Comparison of ENCODE assay signal across 8 cellular contexts in the genomic region with DNA sequence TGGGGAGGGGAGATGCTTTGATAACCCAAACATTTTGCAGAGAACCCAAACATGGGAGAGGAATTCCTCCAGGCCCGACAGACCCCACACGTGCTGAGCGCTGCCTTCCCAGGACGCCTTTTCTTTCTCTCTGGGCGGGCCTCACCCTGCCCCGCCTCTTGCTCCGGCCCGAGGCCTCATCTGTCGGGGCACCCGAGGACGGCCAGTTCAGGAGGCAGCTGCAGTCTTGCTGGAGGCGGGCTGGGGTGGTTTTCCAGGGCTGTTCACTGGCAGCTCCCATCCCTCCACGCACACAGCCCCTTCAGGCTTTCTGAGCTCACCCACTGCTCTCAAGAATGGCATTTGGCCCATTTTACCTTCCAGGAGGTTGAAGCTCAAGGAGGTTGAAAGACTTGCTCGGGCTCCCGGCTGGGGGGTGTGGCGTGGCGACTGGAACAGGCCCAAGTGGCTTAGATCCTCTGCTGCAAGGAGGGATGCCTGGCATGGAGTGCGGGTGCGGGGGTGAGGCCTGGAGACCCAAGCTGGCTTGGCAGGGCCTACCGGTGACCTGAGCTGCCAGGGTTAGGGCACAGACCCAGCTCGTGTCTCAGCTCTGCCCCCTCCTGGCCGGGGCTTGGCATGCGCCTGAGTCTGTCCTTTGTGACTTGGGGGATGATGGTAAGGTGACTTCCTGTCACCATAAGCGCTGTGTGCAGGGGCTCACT.
DNase-seq lines count a peak whose midpoint lies in the region; ATAC-seq and TF ChIP-seq lines count a peak whose summit lies in the region.

No MANE protein-coding gene starts in this region.

- in situ Hi-C loops in mammary epithelial cell (cut with MboI; ENCODE audit: low sequenced_read_pairs in 2 of 2) = no loop called here

- peak; percentile 70 to 88 for TF ChIP-seq CTCF in mammary epithelial cell (conservative IDR thresholded peaks at IDR 0.05 in 1 of 2, IDR thresholded peaks at IDR 0.05 in 1 of 2; ENCODE audit: extremely low read depth in 1 of 2, insufficient read depth in 1 of 2, low read depth in 1 of 2, low read length in 2 of 2)

- CTCF ChIA-PET in mammary epithelial cell (lab: Charles Lee; ENCODE audit: low non-redundant PET) = interaction anchor here (0.6 to 1.1 kb wide), 4 partner anchors 57 to 467 kb away, joined by 3 to 8 read pairs (median 4); no protein-coding TSS in a partner anchor

- no peaks in the 10 kb centered on the region for H3K36me3 ChIP-seq in mammary epithelial cell (ENCODE audit: insufficient read depth, low read length)

- intact Hi-C loops in mammary epithelial cell (cut with micrococcal nuclease) = loop anchor here (1.0 to 2.0 kb wide), 2 partner anchors 127 to 143 kb away; a partner anchor contains a TSS

- WGBS in mammary epithelial cell (ENCODE audit: low coverage, missing lambda C conversion rate) = 17% methylated on average over 14 of the region's 24 CpGs

- H3K4me3 ChIP-seq in mammary epithelial cell (replicated peaks in 1 of 3; ENCODE audit: insufficient read depth in 1 of 3, low read depth in 2 of 3, low read length in 3 of 3) = no peak overlapping the region

- no peak overlapping the region for H3K27ac ChIP-seq in mammary epithelial cell (ENCODE audit: insufficient read depth, low read depth, low read length)

- no peaks in the 10 kb centered on the region for H3K27me3 ChIP-seq in mammary epithelial cell (ENCODE audit: insufficient read depth, low read length)

- no peak overlapping the region for H3K9ac ChIP-seq in mammary epithelial cell (ENCODE audit: insufficient read depth, low read length)

- no peak for ATAC-seq in GM21723 (IDR thresholded peaks at IDR 0.05; ENCODE audit: unreplicated experiment)

- no peaks in the 10 kb centered on the region for H3K79me2 ChIP-seq in mammary epithelial cell (ENCODE audit: insufficient read depth, low read length)

- H2AFZ ChIP-seq in mammary epithelial cell (ENCODE audit: low read depth, low read length) = peak overlapping the region; percentile 16

- no peaks in the 10 kb centered on the region for H4K20me1 ChIP-seq in mammary epithelial cell (ENCODE audit: insufficient read depth, low read length)

- H3K4me1 ChIP-seq in mammary epithelial cell (ENCODE audit: insufficient read depth, low read length) = peaks cover 4% of the 10 kb centered on the region

- DNase-seq in ELF-1 (ENCODE audit: low read depth, low spot score) (peak; percentile 88), HT-29 (ENCODE audit: low spot score) (peak; percentile 55), SW480 (ENCODE audit: low spot score) (peak; percentile 42), mammary epithelial cell (peak; percentile 18), kidney tubule cell (ENCODE audit: low spot score) (peak; percentile 52), NCI-H510A treated with DMSO at 0.1 percent for 48 hours (lab: John Stamatoyannopoulos, UW) (no peak)
- peak; percentile 13 for DNase-seq in stimulated activated CD8-positive, alpha-beta memory T cell treated with anti-CD3 and anti-CD28 coated beads, Interleukin-12 subunit alpha, Interleukin-12 subunit beta, amount 100 ng/mL, for 4 hours (ENCODE audit: low read depth)

- dilution Hi-C loops in mammary epithelial cell (cut with HindIII; ENCODE audit: low sequenced_read_pairs) = no loop called here

- no TSS peak for BruUV-seq in mammary epithelial cell (replicated peaks; lab: Mats Ljungman, UMichigan)

- no peaks in the 10 kb centered on the region for H3K9me3 ChIP-seq in mammary epithelial cell (replicated peaks; ENCODE audit: insufficient read depth, low read length)

- no peak overlapping the region for H3K4me2 ChIP-seq in mammary epithelial cell (ENCODE audit: insufficient read depth, low read depth, low read length)
